ENCODE assay signal across 8 cellular contexts in the genomic region with DNA sequence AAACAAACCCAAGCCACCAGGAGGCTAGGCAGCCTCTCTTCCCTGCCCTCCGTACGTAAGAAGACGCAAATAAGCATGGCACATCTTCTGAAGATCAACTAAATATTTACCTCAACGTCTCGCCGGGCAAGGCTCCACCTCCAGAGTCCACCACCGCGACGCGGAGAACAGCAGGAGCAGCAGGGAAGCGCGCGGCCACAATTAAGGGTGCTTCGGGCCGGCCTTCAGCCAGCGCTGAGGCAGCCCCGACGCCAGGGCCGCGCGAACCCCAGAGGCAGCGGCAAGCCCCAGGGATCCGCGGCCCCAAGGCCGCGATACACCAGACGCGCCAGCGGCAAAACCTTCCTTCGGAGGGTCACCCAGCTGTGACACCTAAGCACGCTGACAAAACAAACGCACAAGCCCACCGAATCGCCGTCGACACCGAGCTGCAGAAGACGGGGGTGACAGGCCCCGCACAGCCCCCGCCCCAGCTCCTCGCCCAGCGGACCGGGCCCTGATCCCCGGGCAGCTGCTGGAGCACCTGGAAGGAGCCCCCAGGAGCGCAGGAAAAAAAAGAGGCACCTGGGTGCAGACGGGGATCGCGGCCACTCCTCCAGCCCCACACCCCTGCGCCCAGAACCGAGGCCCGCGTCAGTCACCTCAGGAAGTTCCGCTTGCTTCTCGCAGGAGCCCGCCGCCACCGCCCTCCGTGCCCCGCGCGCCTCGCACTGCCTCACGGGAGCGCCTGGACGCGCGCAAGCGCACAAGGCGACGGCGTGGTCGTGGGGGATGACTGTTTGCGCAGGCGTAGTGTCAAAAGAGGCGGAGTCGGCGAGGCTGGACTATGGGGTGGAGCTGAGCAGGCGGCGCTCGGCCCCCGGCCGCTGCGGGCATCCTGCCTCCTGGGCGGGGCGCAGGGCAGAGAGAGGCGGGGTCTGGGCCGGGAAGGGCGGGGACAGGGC. TPM values are rescaled to one million over a fixed set of nuclear protein-coding genes. Genes with fewer than 3 reads are reported as not detected.
DNase-seq lines count a peak whose midpoint lies in the region; ATAC-seq and TF ChIP-seq lines count a peak whose summit lies in the region.

A gene with protein sequence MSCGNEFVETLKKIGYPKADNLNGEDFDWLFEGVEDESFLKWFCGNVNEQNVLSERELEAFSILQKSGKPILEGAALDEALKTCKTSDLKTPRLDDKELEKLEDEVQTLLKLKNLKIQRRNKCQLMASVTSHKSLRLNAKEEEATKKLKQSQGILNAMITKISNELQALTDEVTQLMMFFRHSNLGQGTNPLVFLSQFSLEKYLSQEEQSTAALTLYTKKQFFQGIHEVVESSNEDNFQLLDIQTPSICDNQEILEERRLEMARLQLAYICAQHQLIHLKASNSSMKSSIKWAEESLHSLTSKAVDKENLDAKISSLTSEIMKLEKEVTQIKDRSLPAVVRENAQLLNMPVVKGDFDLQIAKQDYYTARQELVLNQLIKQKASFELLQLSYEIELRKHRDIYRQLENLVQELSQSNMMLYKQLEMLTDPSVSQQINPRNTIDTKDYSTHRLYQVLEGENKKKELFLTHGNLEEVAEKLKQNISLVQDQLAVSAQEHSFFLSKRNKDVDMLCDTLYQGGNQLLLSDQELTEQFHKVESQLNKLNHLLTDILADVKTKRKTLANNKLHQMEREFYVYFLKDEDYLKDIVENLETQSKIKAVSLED (minus strand): TSS at position 712 of the 944 bp plus-strand sequence. CDS start 1,175 bp downstream, outside the sequence.
A gene (minus strand): TSS at position 712 of the 944 bp plus-strand sequence. CDS start 12,890 bp downstream, outside the sequence.

- H3K9ac ChIP-seq in skeletal muscle tissue (ENCODE audit: low read depth in 1 of 3, low read length in 3 of 3): peak within 1 kb of the TSS; percentile 79 to 93 (median 90)

- TF ChIP-seq POLR2A in GM18526 (IDR thresholded peaks at IDR 0.05; ENCODE audit: extremely low read depth, insufficient read length): peak; percentile 88

- peaks cover 2% of the 10 kb centered on the region for H3K9me3 ChIP-seq in iPS-18c (ENCODE audit: control insufficient read depth, insufficient read depth, low read length)
- no peaks in the 10 kb centered on the region for H3K9me3 ChIP-seq in skeletal muscle tissue (ENCODE audit: control insufficient read depth in 3 of 3, low read length in 3 of 3)

- H3K4me1 ChIP-seq in skeletal muscle tissue (ENCODE audit: control insufficient read depth in 3 of 3, insufficient read depth in 3 of 3, low read length in 3 of 3): peaks cover 25 to 40% (median 28%) of the 10 kb centered on the region in 3 donors

- peak; percentile 93 for DNase-seq in A172 (ENCODE audit: low spot score)
- DNase-seq in NCI-H2107 treated with DMSO at 0.1 percent for 48 hours (lab: John Stamatoyannopoulos, UW; ENCODE audit: unreplicated experiment): peak; percentile 76
- DNase-seq in UCSD-AML1 (lab: John Stamatoyannopoulos, UW; ENCODE audit: unreplicated experiment): peak; percentile 99
- DNase-seq in brain pericyte (ENCODE audit: low read depth, low spot score): peak; percentile 94

- H3K27ac ChIP-seq in skeletal muscle tissue (ENCODE audit: low read depth, low read length): peak within 1 kb of the TSS; percentile 51

- H3K36me3 ChIP-seq in skeletal muscle tissue (ENCODE audit: control insufficient read depth in 3 of 3, insufficient read depth in 3 of 3, low read length in 3 of 3): peaks cover 0 to 10% (median 1%) of the 10 kb centered on the region in 3 donors

- H3K4me3 ChIP-seq in iPS-18c (ENCODE audit: insufficient read depth, low read depth, low read length): peak within 1 kb of the TSS; percentile 72
- peak within 1 kb of the TSS; percentile 87 to 91 (median 91) for H3K4me3 ChIP-seq in skeletal muscle tissue (ENCODE audit: low read length in 3 of 3)

- ATAC-seq in HG03064 (IDR thresholded peaks at IDR 0.05; ENCODE audit: low read depth, unreplicated experiment): peak; percentile 80

- no peaks in the 10 kb centered on the region for H3K27me3 ChIP-seq in skeletal muscle tissue (ENCODE audit: control insufficient read depth in 3 of 3, insufficient read depth in 3 of 3, low read length in 3 of 3)

RNA-seq across cellular contexts. Expression of the first gene that starts in this region (rescaled TPM):
- 19.9 and 60.5 TPM in 2 replicates for total RNA-seq in A172 (2014; rRNA removed; shearing (Covaris generic))
- total RNA-seq in skeletal muscle tissue: 6.8 TPM

RNA-seq across cellular contexts. Expression of the second gene that starts in this region (rescaled TPM):
- total RNA-seq in A172 (2014; rRNA removed; shearing (Covaris generic)): 0.24 and 0.62 TPM in 2 replicates
- total RNA-seq in skeletal muscle tissue: 4.2 TPM

Comparison
In these comparisons a context has a peak if more than half of its experiments do, and no peak if none do; other contexts are left out.
1. Peak in every context shown above with its lines: DNase-seq, ATAC-seq, H3K4me3 ChIP-seq and H3K27ac ChIP-seq.